Comparison of ENCODE assay signal across 8 cellular contexts in the genomic region with DNA sequence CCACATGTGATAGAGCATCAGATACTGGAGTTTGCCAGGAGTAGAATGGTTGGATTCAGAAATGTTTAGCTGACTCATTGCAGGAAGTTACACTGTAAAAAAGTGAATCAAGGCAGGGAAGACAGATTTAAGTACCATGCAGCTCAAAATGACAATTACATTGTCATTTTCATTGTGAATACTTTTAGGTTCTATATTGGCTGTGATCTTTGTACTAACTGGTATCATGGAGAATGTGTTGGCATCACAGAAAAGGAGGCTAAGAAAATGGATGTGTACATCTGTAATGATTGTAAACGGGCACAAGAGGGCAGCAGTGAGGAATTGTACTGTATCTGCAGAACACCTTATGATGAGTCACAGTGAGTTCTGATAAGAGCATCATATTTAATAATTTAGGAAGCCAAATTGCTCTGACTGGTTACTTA. TPM values are rescaled to one million over a fixed set of nuclear protein-coding genes. Genes with fewer than 3 reads are reported as not detected.
DNase-seq lines count a peak whose midpoint lies in the region; FAIRE-seq and TF ChIP-seq lines count a peak whose summit lies in the region.
"Not testable (repeated sequence)": the region's sequence is repeated elsewhere in the genome, so short reads cannot be mapped to it uniquely, and the experiment has no call there.

No MANE protein-coding gene starts in this region.

- 0% methylated on average over 1 of the region's 1 CpG for WGBS in smooth muscle cell (ENCODE audit: low lambda C conversion rate)

- CTCF ChIA-PET in activated CD4-positive, alpha-beta T cell treated with anti-CD3 and anti-CD28 coated beads, Interleukin-2, amount 10 ng/mL, durations not matched to agents 7 days and 5 days (lab: Charles Lee): not testable (repeated sequence)

- H2AFZ ChIP-seq in smooth muscle cell (ENCODE audit: low read depth): not testable (repeated sequence)

- H3K4me3 Mint-ChIP-seq in activated CD4-positive, alpha-beta T cell treated with anti-CD3 and anti-CD28 coated beads, Interleukin-2, amount 10 ng/mL, durations not matched to agents 7 days and 5 days: not testable (repeated sequence)

- 0 out of 2 replicates have a peak overlapping the region, but pooled peaks have one; percentile 27 for H3K27ac ChIP-seq in 22Rv1
- H3K27ac ChIP-seq in smooth muscle cell (ENCODE audit: low read depth): not testable (repeated sequence)

- FAIRE-seq in bronchial epithelial cell (lab: Jason Lieb, UNC): not testable (repeated sequence)

- peaks cover 14% of the 10 kb centered on the region for H3K36me3 ChIP-seq in bronchial epithelial cell (ENCODE audit: control insufficient read depth, insufficient read depth, low read length)
- not testable (repeated sequence) for H3K36me3 ChIP-seq in smooth muscle cell (ENCODE audit: low read depth)

- POLR2A ChIA-PET in activated CD4-positive, alpha-beta T cell treated with anti-CD3 and anti-CD28 coated beads, Interleukin-2, amount 10 ng/mL, durations not matched to agents 7 days and 5 days (lab: Charles Lee): interaction anchor here (0.5 kb wide), 1 partner anchor 32 kb away, joined by 4 read pairs; no protein-coding TSS in a partner anchor

- H4K20me1 ChIP-seq in smooth muscle cell (ENCODE audit: low read depth): not testable (repeated sequence)

- not testable (repeated sequence) for H3K4me1 ChIP-seq in smooth muscle cell (ENCODE audit: low read depth)

- not testable (repeated sequence) for H3K9me3 Mint-ChIP-seq in activated CD4-positive, alpha-beta T cell treated with anti-CD3 and anti-CD28 coated beads, Interleukin-2, amount 10 ng/mL, durations not matched to agents 7 days and 5 days

- DNase-seq in GM13977 (ENCODE audit: low spot score) (peak; percentile 32), KBM-7 (peak; percentile 61), NOMO-1 (lab: John Stamatoyannopoulos, UW; ENCODE audit: unreplicated experiment in 2 of 2) (peak; percentile 2 to 60), bronchial epithelial cell (ENCODE audit: low read depth) (peak; percentile 66), inferior parietal cortex (ENCODE audit: extremely low spot score) (peak; percentile 88)
- DNase-seq in activated CD4-positive, alpha-beta T cell treated with anti-CD3 and anti-CD28 coated beads, Interleukin-2, amount 10 ng/mL, durations not matched to agents 7 days and 5 days: peak; percentile 83
- not testable (repeated sequence) for DNase-seq in smooth muscle cell (lab: John Stamatoyannopoulos, UW; ENCODE audit: unreplicated experiment)

- H3F3A ChIP-seq in smooth muscle cell (ENCODE audit: low read depth): not testable (repeated sequence)

- peaks cover 47% of the 10 kb centered on the region for H3K36me3 Mint-ChIP-seq in activated CD4-positive, alpha-beta T cell treated with anti-CD3 and anti-CD28 coated beads, Interleukin-2, amount 10 ng/mL, durations not matched to agents 7 days and 5 days (ENCODE audit: low read depth)

- in situ Hi-C loops in GM13977 (cut with MboI; ENCODE audit: low pct_unique_long_range_greater_than_20kb, low sequenced_read_pairs, unreplicated experiment); KBM-7 (cut with MboI; ENCODE audit: low pct_unique_long_range_greater_than_20kb, low sequenced_read_pairs): not testable (repeated sequence)

- H3K27ac Mint-ChIP-seq in activated CD4-positive, alpha-beta T cell treated with anti-CD3 and anti-CD28 coated beads, Interleukin-2, amount 10 ng/mL, durations not matched to agents 7 days and 5 days: not testable (repeated sequence)

- H3K9ac ChIP-seq in smooth muscle cell (ENCODE audit: low read depth): not testable (repeated sequence)

- H3K79me2 ChIP-seq in smooth muscle cell (ENCODE audit: low read depth): not testable (repeated sequence)

- H3K4me3 ChIP-seq in bronchial epithelial cell (ENCODE audit: low read depth, low read length); smooth muscle cell: not testable (repeated sequence)

- H3K27me3 Mint-ChIP-seq in activated CD4-positive, alpha-beta T cell treated with anti-CD3 and anti-CD28 coated beads, Interleukin-2, amount 10 ng/mL, durations not matched to agents 7 days and 5 days: not testable (repeated sequence)

- TF ChIP-seq CTCF in 22Rv1 (IDR thresholded peaks at IDR 0.05): peak; percentile 81
- peak; percentile 59 for TF ChIP-seq CTCF in GM13977 (IDR thresholded peaks at IDR 0.05; ENCODE audit: extremely low read depth, insufficient read depth, missing control alignments)
- peak; percentile 45 for TF ChIP-seq CTCF in bronchial epithelial cell (IDR thresholded peaks at IDR 0.05; ENCODE audit: insufficient read depth, low read length, severe bottlenecking)
- peak; percentile 76 for TF ChIP-seq CTCF in smooth muscle cell (IDR thresholded peaks at IDR 0.05; ENCODE audit: borderline replicate concordance, insufficient read depth, poor library complexity, severe bottlenecking)

- not testable (repeated sequence) for H3K9me3 ChIP-seq in smooth muscle cell (replicated peaks; ENCODE audit: low read depth)

- H3K27me3 ChIP-seq in bronchial epithelial cell (ENCODE audit: control insufficient read depth, insufficient read depth, low read length); smooth muscle cell (ENCODE audit: low read depth): not testable (repeated sequence)

- H3K4me1 Mint-ChIP-seq in activated CD4-positive, alpha-beta T cell treated with anti-CD3 and anti-CD28 coated beads, Interleukin-2, amount 10 ng/mL, durations not matched to agents 7 days and 5 days: peaks cover 12% of the 10 kb centered on the region

- not testable (repeated sequence) for H3K4me2 ChIP-seq in smooth muscle cell

RNA-seq across cellular contexts. Expression of gene C17orf58, which starts 33.1 kb away (rescaled TPM):
- 1 to 10 TPM; 3.5 to 4.7 TPM for total RNA-seq in activated CD4-positive, alpha-beta T cell treated with anti-CD3 and anti-CD28 coated beads, Interleukin-2, amount 10 ng/mL, durations not matched to agents 7 days and 5 days
- total RNA-seq in bronchial epithelial cell (7.4 and 11.3 TPM in 2 replicates), smooth muscle cell (4.9 and 8.9 TPM in 2 replicates)
- 8.0 and 10.5 TPM in 2 replicates for polyA plus RNA-seq in smooth muscle cell
